ENCODE assay signal across 3 cellular contexts in genomic region chr2:128292599-128293425, GRCh38.
TF ChIP-seq lines count a peak whose summit lies in the region.

No MANE protein-coding gene starts in this region.

TF ChIP-seq in SK-N-SH treated with all-trans-retinoic acid at 6 μM for 48 hours, 23 proteins besides CTCF, POLR2A, EP300 and RAD21:
- TF ChIP-seq ZNF70 (CRISPR knock-in tag; IDR thresholded peaks at IDR 0.05) (no peak), ZFP3 (CRISPR knock-in tag; IDR thresholded peaks at IDR 0.05) (no peak), OSR1 (CRISPR knock-in tag; IDR thresholded peaks at IDR 0.05) (no peak), PATZ1 (CRISPR knock-in tag; IDR thresholded peaks at IDR 0.05; ENCODE audit: borderline replicate concordance) (no peak), ISL1 (CRISPR knock-in tag; IDR thresholded peaks at IDR 0.05) (no peak), BACH2 (CRISPR knock-in tag; IDR thresholded peaks at IDR 0.05; ENCODE audit: borderline replicate concordance) (no peak), TCF4 (CRISPR knock-in tag; IDR thresholded peaks at IDR 0.05; ENCODE audit: borderline replicate concordance) (no peak), POU6F1 (CRISPR knock-in tag; IDR thresholded peaks at IDR 0.05; ENCODE audit: borderline replicate concordance, low read depth) (no peak), SNAI2 (CRISPR knock-in tag; IDR thresholded peaks at IDR 0.05) (no peak), TOX (CRISPR knock-in tag; IDR thresholded peaks at IDR 0.05; ENCODE audit: borderline replicate concordance) (no peak), ZNF565 (CRISPR knock-in tag; conservative IDR thresholded peaks at IDR 0.05; ENCODE audit: low read depth) (no peak), ZNF8 (CRISPR knock-in tag; IDR thresholded peaks at IDR 0.05) (no peak)

TF ChIP-seq in SK-N-SH, 30 proteins besides CTCF, POLR2A, EP300 and RAD21:
- TF ChIP-seq FOXJ3 (CRISPR knock-in tag; IDR thresholded peaks at IDR 0.05) (no peak), USF1 (IDR thresholded peaks at IDR 0.05; ENCODE audit: borderline replicate concordance, low read depth) (no peak), TCF12 (IDR thresholded peaks at IDR 0.05) (no peak), MEF2A (IDR thresholded peaks at IDR 0.05; ENCODE audit: borderline replicate concordance, low read depth) (no peak), JUND (IDR thresholded peaks at IDR 0.05) (no peak), POLR2AphosphoS5 (IDR thresholded peaks at IDR 0.05; ENCODE audit: low read depth, low read length) (no peak), TEAD4 (IDR thresholded peaks at IDR 0.05; ENCODE audit: borderline replicate concordance, insufficient read depth) (no peak), NRF1 (IDR thresholded peaks at IDR 0.05; ENCODE audit: low read depth, low read length) (no peak), ELF1 (IDR thresholded peaks at IDR 0.05) (no peak), RCOR1 (IDR thresholded peaks at IDR 0.05; ENCODE audit: low read length) (no peak), SMC3 (IDR thresholded peaks at IDR 0.05; ENCODE audit: low read depth, low read length) (no peak), USF2 (IDR thresholded peaks at IDR 0.05; ENCODE audit: borderline replicate concordance, low read depth, low read length) (no peak), RXRA (IDR thresholded peaks at IDR 0.05; ENCODE audit: borderline replicate concordance, low read depth) (no peak), GABPA (IDR thresholded peaks at IDR 0.05; ENCODE audit: low read depth) (no peak), NFIC (IDR thresholded peaks at IDR 0.05; ENCODE audit: borderline replicate concordance) (no peak), FOSL2 (IDR thresholded peaks at IDR 0.05; ENCODE audit: borderline replicate concordance, low read depth) (no peak)

TF ChIP-seq in H1, 55 proteins besides CTCF, POLR2A, EP300 and RAD21:
- TF ChIP-seq CHD7 (IDR thresholded peaks at IDR 0.05; ENCODE audit: insufficient replicate concordance, low read length) (no peak), CEBPB (IDR thresholded peaks at IDR 0.05; ENCODE audit: low read depth, low read length) (no peak), RNF2 (IDR thresholded peaks at IDR 0.05; ENCODE audit: borderline replicate concordance, low read depth, low read length, missing control alignments, poor library complexity, severe bottlenecking) (no peak), ATF3 (IDR thresholded peaks at IDR 0.05; ENCODE audit: insufficient read depth, low read depth, low read length) (no peak), CBX5 (IDR thresholded peaks at IDR 0.05; ENCODE audit: low read depth, low read length) (no peak), ASH2L (IDR thresholded peaks at IDR 0.05; ENCODE audit: low read length) (no peak), SUZ12 (IDR thresholded peaks at IDR 0.05; ENCODE audit: low read length) (no peak), CHD1 (IDR thresholded peaks at IDR 0.05; ENCODE audit: low read depth, low read length) (no peak), SP1 (IDR thresholded peaks at IDR 0.05; ENCODE audit: low read depth, low read length) (no peak), GABPA (IDR thresholded peaks at IDR 0.05; ENCODE audit: borderline replicate concordance, insufficient read depth, low read length) (no peak), KDM5A (IDR thresholded peaks at IDR 0.05; ENCODE audit: low read length) (no peak), SIN3A (conservative IDR thresholded peaks at IDR 0.05 in 1 of 2, IDR thresholded peaks at IDR 0.05 in 1 of 2; ENCODE audit: low read depth in 1 of 2, low read length in 2 of 2) (no peak), TAF7 (optimal IDR thresholded peaks at IDR 0.05; ENCODE audit: borderline replicate concordance, low read depth, low read length) (no peak)
